In genomic region chr22:50783881-50784277, GRCh38 we compare ENCODE assay signal across 8 cellular contexts. TPM values are rescaled to one million over a fixed set of nuclear protein-coding genes. Genes with fewer than 3 reads are reported as not detected.
DNase-seq lines count a peak whose midpoint lies in the region; ATAC-seq and TF ChIP-seq lines count a peak whose summit lies in the region.
"Not testable (repeated sequence)": the region's sequence is repeated elsewhere in the genome, so short reads cannot be mapped to it uniquely, and the experiment has no call there.

No MANE protein-coding gene starts in this region.

- H3K36me3 ChIP-seq in fibroblast of lung (ENCODE audit: control insufficient read depth, insufficient read depth, low read length): not testable (repeated sequence)

- H3K4me3 ChIP-seq in fibroblast of lung (replicated peaks in 1 of 4; ENCODE audit: control extremely low read depth in 1 of 4, insufficient read depth in 1 of 4, low read depth in 3 of 4, low read length in 4 of 4) (peak overlapping the region; percentile 34 to 66 (median 52)), mononuclear cell (ENCODE audit: low read length) (peak overlapping the region; percentile 47)

- H4K20me1 ChIP-seq in fibroblast of lung (ENCODE audit: control insufficient read depth, extremely low read depth, insufficient read depth, low read length): not testable (repeated sequence)

- BruUV-seq in Calu3 (replicated peaks; lab: Mats Ljungman, UMichigan): TSS peak; percentile 88

- H3K27ac Mint-ChIP-seq in Calu3 (ENCODE audit: unreplicated experiment): peak overlapping the region; percentile 44

- not testable (repeated sequence) for H3K27me3 ChIP-seq in fibroblast of lung (ENCODE audit: control insufficient read depth, insufficient read depth, low read length); mononuclear cell (ENCODE audit: insufficient read depth, low read length)

- peak overlapping the region; percentile 80 for H3K4me2 ChIP-seq in fibroblast of lung (ENCODE audit: extremely low read depth, insufficient read depth, low read length)

- not testable (repeated sequence) for DNase-seq in Calu3; fibroblast of lung (ENCODE audit: low read depth in 2 of 2)
- DNase-seq in OCI-M1 (lab: John Stamatoyannopoulos, UW): peak; percentile 22
- peak; percentile 16 for DNase-seq in activated naive CD4-positive, alpha-beta T cell treated with anti-CD3 and anti-CD28 coated beads, Interleukin-2, amount 50 U/mL, for 16 hours
- peak; percentile 31 for DNase-seq in stimulated activated CD8-positive, alpha-beta memory T cell treated with anti-CD3 and anti-CD28 coated beads, Interleukin-4, amount 100 ng/mL, for 48 hours

- not testable (repeated sequence) for H3K79me2 ChIP-seq in fibroblast of lung (ENCODE audit: control insufficient read depth, insufficient read depth, low read length)

- CTCF ChIA-PET in Calu3 (lab: Charles Lee): not testable (repeated sequence)

- peak overlapping the region; percentile 84 for H3K4me3 Mint-ChIP-seq in Calu3 (ENCODE audit: low read depth, unreplicated experiment)

- ATAC-seq in GM21447 (IDR thresholded peaks at IDR 0.05; ENCODE audit: unreplicated experiment): peak; percentile 32
- ATAC-seq in HG03103 (IDR thresholded peaks at IDR 0.05; ENCODE audit: low read depth, unreplicated experiment): peak; percentile 17

- peak overlapping the region; percentile 23 for H3K9ac ChIP-seq in fibroblast of lung (ENCODE audit: insufficient read depth, low read length)

- not testable (repeated sequence) for H3K27me3 Mint-ChIP-seq in Calu3 (ENCODE audit: unreplicated experiment)

- H2AFZ ChIP-seq in fibroblast of lung (ENCODE audit: low read length): not testable (repeated sequence)

- H3K27ac ChIP-seq in fibroblast of lung (ENCODE audit: insufficient read depth, low read length): not testable (repeated sequence)

- peaks cover 10% of the 10 kb centered on the region for H3K4me1 Mint-ChIP-seq in Calu3 (ENCODE audit: low read depth, unreplicated experiment)

- not testable (repeated sequence) for H3K4me1 ChIP-seq in fibroblast of lung (ENCODE audit: control insufficient read depth, extremely low read depth, insufficient read depth, low read length); mononuclear cell (ENCODE audit: insufficient read depth, low read length)

- H3K9me3 ChIP-seq in fibroblast of lung (ENCODE audit: control insufficient read depth, insufficient read depth, low read depth, low read length); mononuclear cell (ENCODE audit: low read depth, low read length): not testable (repeated sequence)

- intact Hi-C loops in Calu3 (cut with micrococcal nuclease; ENCODE audit: unreplicated experiment): not testable (repeated sequence)

- not testable (repeated sequence) for TF ChIP-seq CTCF in Calu3 (IDR thresholded peaks at IDR 0.05; ENCODE audit: unreplicated experiment); fibroblast of lung (conservative IDR thresholded peaks at IDR 0.05 in 1 of 2, IDR thresholded peaks at IDR 0.05 in 1 of 2; ENCODE audit: low read depth in 1 of 2, low read length in 2 of 2)

- H3K9me3 Mint-ChIP-seq in Calu3 (ENCODE audit: low read depth, unreplicated experiment): not testable (repeated sequence)

- peaks cover 16% of the 10 kb centered on the region for H3K36me3 Mint-ChIP-seq in Calu3 (ENCODE audit: insufficient read depth, unreplicated experiment)

RNA-seq across cellular contexts. Expression of gene RABL2B, which starts 0.4 kb away (rescaled TPM):
- total RNA-seq in Calu3 (2022) (38.4 and 39.9 TPM in 2 replicates), fibroblast of lung (7.4 and 11.4 TPM in 2 replicates), mononuclear cell (8.2 TPM)
- 23.6 and 26.7 TPM in 2 replicates for polyA plus RNA-seq in fibroblast of lung
- 15.5 and 15.8 TPM in 2 replicates for polyA plus RNA-seq in fibroblast of lung (2012)
- 12.5 and 22.6 TPM in 2 replicates for polyA minus RNA-seq in fibroblast of lung (ENCODE audit: low replicate concordance)

RNA-seq across cellular contexts. Expression of gene ACR, which starts 45.9 kb away (rescaled TPM):
- total RNA-seq in Calu3 (2022) (not detected in 2 replicates), fibroblast of lung (not detected in 2 replicates), mononuclear cell (not detected)
- polyA plus RNA-seq in fibroblast of lung: not detected in 2 replicates
- polyA plus RNA-seq in fibroblast of lung (2012): not detected in 2 replicates
- polyA minus RNA-seq in fibroblast of lung (ENCODE audit: low replicate concordance): not detected in 2 replicates
